In the genomic region with DNA sequence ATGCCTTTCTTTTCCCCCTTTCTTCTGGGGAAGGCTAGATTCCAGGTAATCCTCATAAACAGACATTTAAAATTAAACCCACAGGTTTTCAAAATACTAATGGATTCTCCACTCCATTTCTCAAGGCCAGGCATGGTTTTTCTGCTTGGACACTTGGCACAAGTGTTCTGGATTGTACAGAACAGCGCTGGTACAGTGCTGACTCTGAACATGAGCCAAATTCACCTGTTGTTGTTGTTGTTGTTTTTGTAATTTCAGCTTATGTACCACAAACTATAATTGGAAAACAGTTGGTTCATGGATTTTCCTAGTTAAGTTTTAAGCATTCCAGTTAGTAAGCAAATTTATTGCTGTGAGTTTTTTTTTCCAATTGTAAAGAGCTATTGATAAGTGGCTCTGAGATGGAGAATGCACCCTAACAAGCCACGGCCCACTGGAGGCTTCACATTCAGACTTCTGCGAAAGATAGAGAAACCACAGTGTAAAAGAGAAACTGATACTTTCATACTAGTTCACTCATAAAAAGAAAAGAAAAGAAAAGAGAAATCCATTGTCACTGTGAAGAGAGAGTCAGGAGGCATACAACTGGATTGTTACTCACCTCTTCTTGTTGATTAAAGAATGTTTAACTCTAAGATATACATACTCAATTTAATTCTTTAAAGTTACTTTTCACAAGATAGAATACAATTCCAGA, we compare ENCODE assay signal across 9 cellular contexts. TPM values are rescaled to one million over a fixed set of nuclear protein-coding genes. Genes with fewer than 3 reads are reported as not detected.
DNase-seq lines count a peak whose midpoint lies in the region; ATAC-seq and TF ChIP-seq lines count a peak whose summit lies in the region.
"Had no signal": no experiment of that assay in that cellular context is flagged by ENCODE, and none has a peak within 500 bp of the region (broad histone marks: within the 10 kb centered on the region; RNA-seq: fewer than 3 reads in every experiment).

No MANE protein-coding gene starts in this region.

- peak overlapping the region; percentile 42 for H3K27ac ChIP-seq in OCI-LY3 (ENCODE audit: low read length)
- H3K27ac ChIP-seq in left lung: peak overlapping the region in 1 of 2 donors; percentile 6
- no peak overlapping the region for H3K27ac ChIP-seq in body of pancreas

- no peak overlapping the region for H3K9ac ChIP-seq in OCI-LY3 (ENCODE audit: low read length)

- DNase-seq in stimulated activated CD4-positive, alpha-beta T cell treated with anti-CD3 and anti-CD28 coated beads, Interleukin-1b, Interleukin-23, amount 100 ng/mL, for 48 hours: peak; percentile 50
- DNase-seq in dedifferentiated amniotic fluid mesenchymal stem cell (ENCODE audit: extremely low spot score): no peak
- no peak for DNase-seq in left lung
- DNase-seq in mesenteric fat pad (ENCODE audit: low spot score): no peak
- no peak for DNase-seq in body of pancreas
- DNase-seq: NCI-H2081 had no signal

- peaks cover 54% of the 10 kb centered on the region for H3K4me1 ChIP-seq in OCI-LY3 (ENCODE audit: low read length)
- peaks cover 0 to 4% of the 10 kb centered on the region in 2 donors for H3K4me1 ChIP-seq in left lung
- H3K4me1 ChIP-seq in body of pancreas: no peaks in the 10 kb centered on the region

- WGBS in body of pancreas, 2 donors: 69 to 84% methylated on average over 3 of the region's 3 CpGs

- H3K4me3 ChIP-seq in OCI-LY3 (ENCODE audit: low read length): peak overlapping the region; percentile 36
- H3K4me3 ChIP-seq in left lung: no peak overlapping the region
- no peak overlapping the region for H3K4me3 ChIP-seq in body of pancreas

- H2AFZ ChIP-seq in OCI-LY3 (ENCODE audit: low read depth, low read length): no peak overlapping the region

- H3K9me3 ChIP-seq in OCI-LY3 (ENCODE audit: insufficient read depth, low read length) (peaks cover 3% of the 10 kb centered on the region; the same call in 1 of the 2 replicates), left lung (no peaks in the 10 kb centered on the region), body of pancreas (no peaks in the 10 kb centered on the region)

- H3K36me3 ChIP-seq in OCI-LY3 (replicated peaks; ENCODE audit: low read depth, low read length) (no peaks in the 10 kb centered on the region), left lung (no peaks in the 10 kb centered on the region), body of pancreas (replicated peaks in 1 of 2; ENCODE audit: insufficient read depth in 1 of 2, low read depth in 2 of 2) (no peaks in the 10 kb centered on the region)

- TF ChIP-seq CTCF in OCI-LY3 (IDR thresholded peaks at IDR 0.05; ENCODE audit: low read depth, low read length) (no peak), left lung (IDR thresholded peaks at IDR 0.05) (no peak), body of pancreas (IDR thresholded peaks at IDR 0.05) (no peak)

- intact Hi-C loops in left lung (cut with DNase I): no loop called here
- intact Hi-C loops in body of pancreas (cut with DNase I): no loop called here

- H4K20me1 ChIP-seq in OCI-LY3 (ENCODE audit: insufficient read depth, low read length): no peaks in the 10 kb centered on the region

- peak overlapping the region; percentile 66 for H3K4me2 ChIP-seq in OCI-LY3 (ENCODE audit: low read length)

- H3K27me3 ChIP-seq in OCI-LY3 (ENCODE audit: low read depth, low read length) (no peaks in the 10 kb centered on the region; the same call in 1 of the 2 replicates), left lung (no peaks in the 10 kb centered on the region), body of pancreas (no peaks in the 10 kb centered on the region)

- H3K79me2 ChIP-seq in OCI-LY3 (ENCODE audit: low read length): no peaks in the 10 kb centered on the region

- ATAC-seq in GM19025 (IDR thresholded peaks at IDR 0.05; ENCODE audit: low read depth, unreplicated experiment): peak; percentile 95
- peak; percentile 95 for ATAC-seq in HG02678 (IDR thresholded peaks at IDR 0.05; ENCODE audit: unreplicated experiment)
- no peak for ATAC-seq in left lung
- ATAC-seq in body of pancreas: no peak

- TF ChIP-seq POLR2A in body of pancreas (IDR thresholded peaks at IDR 0.05): no peak

RNA-seq across cellular contexts. Expression of gene ITGA1, which starts 16.2 kb away (rescaled TPM):
- 100 to 1,000 TPM in 1 of 2 donors, 10 to 100 TPM in 1; 87.5 to 127 TPM for total RNA-seq in left lung
- 62.3 TPM for total RNA-seq in mesenteric fat pad
- total RNA-seq in body of pancreas: 10 to 100 TPM in 1 of 2 donors, 1 to 10 TPM in 1; 6.9 to 11.2 TPM

RNA-seq across cellular contexts. Expression of gene PELO, which starts 16.2 kb away (rescaled TPM):
- total RNA-seq in left lung: 10 to 100 TPM; 40.9 to 47.6 TPM
- total RNA-seq in mesenteric fat pad: 36.7 TPM
- 1 to 10 TPM; 3.6 to 8.3 TPM for total RNA-seq in body of pancreas

Comparison
In these comparisons a context has a peak if more than half of its experiments do, and no peak if none do; other contexts are left out.
1. ATAC-seq: peak in GM19025 (single experiment) and HG02678 (single experiment); none in left lung (single experiment) and body of pancreas (single experiment).